Comparison of ENCODE assay signal across 8 cellular contexts in the genomic region with DNA sequence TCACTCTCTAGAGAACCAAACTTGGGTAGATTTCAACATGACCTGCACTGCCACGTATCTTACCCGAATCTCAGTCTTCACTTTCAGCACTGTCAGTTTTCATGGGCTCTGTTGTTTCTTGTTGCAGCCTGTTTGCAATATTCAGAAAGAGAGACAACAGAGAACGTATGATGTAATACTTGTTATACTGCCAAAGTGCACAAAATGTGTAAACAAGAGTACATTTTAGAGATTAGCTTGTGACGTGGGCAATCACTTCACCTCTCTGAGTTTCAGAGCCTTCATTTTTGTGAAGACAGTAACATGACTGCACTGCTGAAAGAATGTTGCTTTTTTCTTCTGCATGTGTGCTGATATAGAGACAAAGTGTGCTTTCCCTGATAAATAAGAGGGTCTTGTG. TPM values are rescaled to one million over a fixed set of nuclear protein-coding genes. Genes with fewer than 3 reads are reported as not detected.
DNase-seq lines count a peak whose midpoint lies in the region; ATAC-seq, FAIRE-seq and TF ChIP-seq lines count a peak whose summit lies in the region.
"Not testable (repeated sequence)": the region's sequence is repeated elsewhere in the genome, so short reads cannot be mapped to it uniquely, and the experiment has no call there.

No MANE protein-coding gene starts in this region.

- H4K20me1 ChIP-seq in HepG2 (ENCODE audit: insufficient read depth, low read length), result not testable (repeated sequence)

- not testable (repeated sequence) for FAIRE-seq in HepG2 (lab: Jason Lieb, UNC); pancreas (lab: Jason Lieb, UNC)

- H3K4me3 ChIP-seq in LNCaP clone FGC (ENCODE audit: low read depth, low read length); right cardiac atrium (ENCODE audit: low read length); HepG2 (replicated peaks in 1 of 3; ENCODE audit: insufficient read depth in 1 of 3, low read depth in 2 of 3, low read length in 3 of 3); pancreas; upper lobe of right lung: not testable (repeated sequence)

- not testable (repeated sequence) for H3K4me2 ChIP-seq in HepG2 (ENCODE audit: low read depth, low read length)

- BruUV-seq in HepG2 (replicated peaks; lab: Mats Ljungman, UMichigan), result not testable (repeated sequence)

- not testable (repeated sequence) for H3K27me3 ChIP-seq in right cardiac atrium (ENCODE audit: control insufficient read depth, insufficient read depth); HepG2 (ENCODE audit: control insufficient read depth in 1 of 2, insufficient read depth in 2 of 2, low read length in 2 of 2); pancreas; upper lobe of right lung

- DNase-seq in LNCaP clone FGC (ENCODE audit: low read depth), result peak; percentile 89
- DNase-seq in SHP77 treated with DMSO at 0.1 percent for 48 hours (lab: John Stamatoyannopoulos, UW), result peak; percentile 3
- not testable (repeated sequence) for DNase-seq in caudate nucleus (lab: John Stamatoyannopoulos, UW); right cardiac atrium; HepG2 (ENCODE audit: low spot score); upper lobe of right lung
- peak; percentile 5 for DNase-seq in fibroblast of peridontal ligament (ENCODE audit: extremely low read depth)
- DNase-seq in pancreas, result peak in 1 of 6 donors; percentile 22

- ATAC-seq in right cardiac atrium (peak; percentile 38 to 50), pancreas (peak; percentile 92 to 97 (median 94)), upper lobe of right lung (peak; percentile 73)
- not testable (repeated sequence) for ATAC-seq in HepG2

- not testable (repeated sequence) for H3K4me1 ChIP-seq in right cardiac atrium (ENCODE audit: control insufficient read depth, insufficient read depth, low read length); HepG2 (ENCODE audit: insufficient read depth, low read length); pancreas; upper lobe of right lung

- H3K27ac ChIP-seq in caudate nucleus (ENCODE audit: low read depth, low read length) (peak overlapping the region; percentile 94), pancreas (peak overlapping the region in 1 of 4 donors; percentile 12), upper lobe of right lung (peak overlapping the region; percentile 11)
- H3K27ac ChIP-seq in right cardiac atrium (ENCODE audit: low read length); HepG2 (ENCODE audit: extremely low read length, insufficient read depth, low read length): not testable (repeated sequence)

- WGBS in right cardiac atrium, result 58% methylated on average over 4 of the region's 4 CpGs
- 2% methylated on average over 4 of the region's 4 CpGs for WGBS in HepG2 (ENCODE audit: low lambda C conversion rate)
- WGBS in pancreas, 2 donors, result 18 to 23% methylated on average over 4 of the region's 4 CpGs

- CTCF ChIA-PET in HepG2 (lab: Yijun Ruan, JAX; ENCODE audit: low intra/inter-chr PET ratio, low total read pairs), result not testable (repeated sequence)

- TF ChIP-seq EP300 in HepG2 (IDR thresholded peaks at IDR 0.05; ENCODE audit: low read depth in 2 of 2, low read length in 2 of 2); HepG2 (CRISPR knock-in tag; IDR thresholded peaks at IDR 0.05; ENCODE audit: borderline replicate concordance): not testable (repeated sequence)

- not testable (repeated sequence) for H3K79me2 ChIP-seq in HepG2 (ENCODE audit: insufficient read depth, low read length)

- not testable (repeated sequence) for TF ChIP-seq POLR2A in HepG2 (IDR thresholded peaks at IDR 0.05; ENCODE audit: insufficient read depth in 1 of 2, low read depth in 2 of 2, low read length in 2 of 2)

- not testable (repeated sequence) for H3K9ac ChIP-seq in HepG2 (ENCODE audit: insufficient read depth, low read depth, low read length)

- H3K9me3 ChIP-seq in right cardiac atrium (ENCODE audit: control insufficient read depth, low read length); HepG2 (ENCODE audit: low read length); pancreas; upper lobe of right lung: not testable (repeated sequence)

- H3K36me3 ChIP-seq in HepG2 (replicated peaks in 1 of 2; ENCODE audit: control insufficient read depth in 1 of 2, insufficient read depth in 2 of 2, low read length in 2 of 2); pancreas; upper lobe of right lung: not testable (repeated sequence)

- H2AFZ ChIP-seq in HepG2 (ENCODE audit: low read length), result not testable (repeated sequence)

- TF ChIP-seq RAD21 in HepG2 (CRISPR knock-in tag; IDR thresholded peaks at IDR 0.05), result not testable (repeated sequence)

- in situ Hi-C loops in HepG2 (cut with HindIII; ENCODE audit: extremely low pct_ligation_motif_present, low pct_unique_long_range_greater_than_20kb), result loop anchor here (5.0 kb wide), 1 partner anchor 81 kb away; no protein-coding TSS in a partner anchor

- intact Hi-C loops in right cardiac atrium (cut with DNase I); HepG2 (cut with micrococcal nuclease; ENCODE audit: unreplicated experiment); pancreas (cut with DNase I); upper lobe of right lung (cut with DNase I): not testable (repeated sequence)

- POLR2A ChIA-PET in HepG2 (lab: Yijun Ruan, JAX), result not testable (repeated sequence)

- not testable (repeated sequence) for TF ChIP-seq CTCF in LNCaP clone FGC (IDR thresholded peaks at IDR 0.05; ENCODE audit: control insufficient read depth, extremely low read depth, insufficient read depth); HepG2 (CRISPR knock-in tag; IDR thresholded peaks at IDR 0.05); pancreas (IDR thresholded peaks at IDR 0.05); upper lobe of right lung (IDR thresholded peaks at IDR 0.05)

TF ChIP-seq in HepG2, 621 proteins besides CTCF, POLR2A, EP300 and RAD21 (continues in another document):
- TF ChIP-seq FOXA3 (CRISPR knock-in tag; IDR thresholded peaks at IDR 0.05) (peak; percentile 61; the same call in 1 of the 2 replicates), FOXP1 (CRISPR knock-in tag; IDR thresholded peaks at IDR 0.05) (0 out of 2 replicates have a peak, but pooled peaks have one; percentile 41), FOXA1 (CRISPR knock-in tag; IDR thresholded peaks at IDR 0.05) (0 out of 2 replicates have a peak, but pooled peaks have one; percentile 21), CREB1 (IDR thresholded peaks at IDR 0.05) (peak; percentile 66), CREB1 (CRISPR knock-in tag; IDR thresholded peaks at IDR 0.05) (peak; percentile 31; the same call in 1 of the 2 replicates), ZBTB21 (CRISPR knock-in tag; IDR thresholded peaks at IDR 0.05) (0 out of 2 replicates have a peak, but pooled peaks have one; percentile 28), ATF4 (CRISPR knock-in tag; IDR thresholded peaks at IDR 0.05) (peak in 1 of 2 experiments; percentile 73; a peak in 2 of 4 replicates), ATF7 (IDR thresholded peaks at IDR 0.05) (peak; percentile 36; the same call in 1 of the 2 replicates)
- not testable (repeated sequence) for TF ChIP-seq FOXP1 (IDR thresholded peaks at IDR 0.05); FOXA1 (IDR thresholded peaks at IDR 0.05); ATF7 (CRISPR knock-in tag; IDR thresholded peaks at IDR 0.05)

RNA-seq across cellular contexts. Expression of gene TPPP, which starts 23.6 kb away (rescaled TPM):
- total RNA-seq in right cardiac atrium (10 to 100 TPM; 15.8 to 30.1 (median 22.7) TPM), HepG2 (2016; rRNA removed; fragmentation: Illumina TruSeq; extraction: Trizol) (0.04 TPM in 1 of 2 replicates, not detected in the other), pancreas (1 to 10 TPM; 2.1 to 4.3 (median 2.6) TPM), upper lobe of right lung (16.1 TPM)
- polyA plus RNA-seq in right cardiac atrium (12.2 TPM), HepG2 (2011; rRNA removed) (0.05 and 0.07 TPM in 2 replicates), pancreas (1 to 10 TPM; 2.7 to 6.4 TPM)
- not detected in 2 replicates for total RNA-seq in HepG2 (2016; cell fraction: cytosol; rRNA removed; fragmentation: Illumina TruSeq; extraction: Trizol; ENCODE audit: low read depth)
- 0.04 TPM in 1 of 2 replicates, not detected in the other for total RNA-seq in HepG2 (2016; cell fraction: insoluble cytoplasmic fraction; rRNA removed; fragmentation: Illumina TruSeq; extraction: Trizol)
- total RNA-seq in HepG2 (2016; cell fraction: membrane; rRNA removed; fragmentation: Illumina TruSeq; extraction: Trizol), result 0.03 TPM in 1 of 2 replicates, not detected in the other
- total RNA-seq in HepG2 (2016; cell fraction: nucleus; rRNA removed; fragmentation: Illumina TruSeq; extraction: Trizol), result not detected in 2 replicates
- polyA plus RNA-seq in HepG2 (2011; cell fraction: cytosol; rRNA removed), result 0.04 and 0.07 TPM in 2 replicates
- polyA plus RNA-seq in HepG2 (2011; cell fraction: nucleus; rRNA removed), result 0.07 and 0.16 TPM in 2 replicates
- polyA plus RNA-seq in HepG2 (2012), result 0.17 and 0.20 TPM in 2 replicates
- not detected in 2 replicates for polyA plus RNA-seq in HepG2 (2016; cell fraction: cytosol; fragmentation: Illumina TruSeq; extraction: Trizol; ENCODE audit: low read depth)
- polyA plus RNA-seq in HepG2 (2016; cell fraction: insoluble cytoplasmic fraction; fragmentation: Illumina TruSeq; extraction: Trizol; ENCODE audit: low read depth), result 0.05 TPM in 1 of 2 replicates, not detected in the other
- not detected in 2 replicates for polyA plus RNA-seq in HepG2 (2016; cell fraction: membrane; fragmentation: Illumina TruSeq; extraction: Trizol; ENCODE audit: low read depth)
- polyA plus RNA-seq in HepG2 (2016; cell fraction: nucleus; fragmentation: Illumina TruSeq; extraction: Trizol; ENCODE audit: insufficient read depth, low read depth), result not detected in 2 replicates
- 0.24 and 0.28 TPM in 2 replicates for polyA minus RNA-seq in HepG2 (2011; rRNA and poly(A)+ RNA removed; ENCODE audit: low replicate concordance)
- polyA minus RNA-seq in HepG2 (2011; cell fraction: cytosol; rRNA and poly(A)+ RNA removed), result 0.10 and 0.18 TPM in 2 replicates
- 0.12 TPM in 1 of 2 replicates, not detected in the other for polyA minus RNA-seq in HepG2 (2011; cell fraction: nucleus; rRNA and poly(A)+ RNA removed)
